ENCODE assay signal across 11 cellular contexts in genomic region chr1:1547476-1547875, GRCh38. TPM values are rescaled to one million over a fixed set of nuclear protein-coding genes. Genes with fewer than 3 reads are reported as not detected.
DNase-seq lines count a peak whose midpoint lies in the region; ATAC-seq and TF ChIP-seq lines count a peak whose summit lies in the region.
"Had no signal": no experiment of that assay in that cellular context is flagged by ENCODE, and none has a peak within 500 bp of the region (broad histone marks: within the 10 kb centered on the region; RNA-seq: fewer than 3 reads in every experiment).

No MANE protein-coding gene starts in this region.

- DNase-seq in CD8-positive, alpha-beta T cell, result no peak
- DNase-seq in activated naive CD8-positive, alpha-beta T cell treated with anti-CD3 and anti-CD28 coated beads for 36 hours, result no peak
- no peak for DNase-seq in memory B cell (ENCODE audit: low spot score in 2 of 2)
- no peak for DNase-seq in NCI-H1092 (lab: John Stamatoyannopoulos, UW)
- no peak for DNase-seq in DMS79 (lab: John Stamatoyannopoulos, UW)
- DNase-seq in hippocampal formation (lab: John Stamatoyannopoulos, UW), result no peak
- DNase-seq: DMS53, GM23248, H7 had no signal

- intact Hi-C loops in CD8-positive, alpha-beta T cell (cut with DNase I, micrococcal nuclease), result no loop called here

- H3K4me1 ChIP-seq in CD8-positive, alpha-beta T cell (ENCODE audit: insufficient read depth, low read length), result no peaks in the 10 kb centered on the region
- no peaks in the 10 kb centered on the region for H3K4me1 ChIP-seq in rectal smooth muscle tissue (ENCODE audit: control insufficient read depth, insufficient read depth, low read length)

- no peaks in the 10 kb centered on the region for H3K27me3 ChIP-seq in CD8-positive, alpha-beta T cell (ENCODE audit: insufficient read depth, low read length)
- no peaks in the 10 kb centered on the region for H3K27me3 ChIP-seq in rectal smooth muscle tissue (ENCODE audit: control insufficient read depth, insufficient read depth, low read length)

- H3K4me3 Mint-ChIP-seq in CD8-positive, alpha-beta T cell, result no peak overlapping the region
- no peak overlapping the region for H3K4me3 Mint-ChIP-seq in activated naive CD8-positive, alpha-beta T cell treated with anti-CD3 and anti-CD28 coated beads for 36 hours
- no peak overlapping the region for H3K4me3 Mint-ChIP-seq in memory B cell
- H3K4me3 Mint-ChIP-seq: CD14-positive monocyte had no signal

- H3K9me3 Mint-ChIP-seq in CD8-positive, alpha-beta T cell, result no peaks in the 10 kb centered on the region
- no peaks in the 10 kb centered on the region for H3K9me3 Mint-ChIP-seq in activated naive CD8-positive, alpha-beta T cell treated with anti-CD3 and anti-CD28 coated beads for 36 hours
- no peaks in the 10 kb centered on the region for H3K9me3 Mint-ChIP-seq in memory B cell

- no peaks in the 10 kb centered on the region for H3K36me3 Mint-ChIP-seq in CD8-positive, alpha-beta T cell
- H3K36me3 Mint-ChIP-seq in activated naive CD8-positive, alpha-beta T cell treated with anti-CD3 and anti-CD28 coated beads for 36 hours, result peaks cover 2% of the 10 kb centered on the region
- peaks cover 3% of the 10 kb centered on the region for H3K36me3 Mint-ChIP-seq in memory B cell

- no peak overlapping the region for H3K27ac ChIP-seq in CD8-positive, alpha-beta T cell (ENCODE audit: low read depth, low read length)
- H3K27ac ChIP-seq in rectal smooth muscle tissue (ENCODE audit: low read depth, low read length), result no peak overlapping the region
- H3K27ac ChIP-seq: GM23248 had no signal

- H3K9me3 ChIP-seq in CD8-positive, alpha-beta T cell (ENCODE audit: low read length), result no peaks in the 10 kb centered on the region

- no peak for ATAC-seq in CD8-positive, alpha-beta T cell
- ATAC-seq in memory B cell (ENCODE audit: low read depth), result no peak

- CTCF ChIA-PET in CD8-positive, alpha-beta T cell (lab: Charles Lee), result no interaction called here

- no peak for TF ChIP-seq CTCF in CD8-positive, alpha-beta T cell (IDR thresholded peaks at IDR 0.05)

- peak overlapping the region; percentile 21 for H3K9ac ChIP-seq in rectal smooth muscle tissue (ENCODE audit: low read length)
- H3K9ac ChIP-seq: GM23248 had no signal

- H3K4me3 ChIP-seq in CD8-positive, alpha-beta T cell (ENCODE audit: low read depth, low read length), result no peak overlapping the region
- no peak overlapping the region for H3K4me3 ChIP-seq in rectal smooth muscle tissue (ENCODE audit: low read length)
- H3K4me3 ChIP-seq: GM23248 had no signal

- H3K27ac Mint-ChIP-seq in CD8-positive, alpha-beta T cell, result peak overlapping the region; percentile 55
- peak overlapping the region; percentile 54 for H3K27ac Mint-ChIP-seq in activated naive CD8-positive, alpha-beta T cell treated with anti-CD3 and anti-CD28 coated beads for 36 hours
- peak overlapping the region; percentile 13 for H3K27ac Mint-ChIP-seq in memory B cell

- no peaks in the 10 kb centered on the region for H3K27me3 Mint-ChIP-seq in CD8-positive, alpha-beta T cell (ENCODE audit: low read depth)
- H3K27me3 Mint-ChIP-seq in activated naive CD8-positive, alpha-beta T cell treated with anti-CD3 and anti-CD28 coated beads for 36 hours, result no peaks in the 10 kb centered on the region
- no peaks in the 10 kb centered on the region for H3K27me3 Mint-ChIP-seq in memory B cell

- POLR2A ChIA-PET in CD8-positive, alpha-beta T cell (lab: Charles Lee), result no interaction called here

- no peaks in the 10 kb centered on the region for H3K36me3 ChIP-seq in CD8-positive, alpha-beta T cell (ENCODE audit: insufficient read depth, low read length)
- H3K36me3 ChIP-seq in rectal smooth muscle tissue (ENCODE audit: control insufficient read depth, insufficient read depth, low read length), result peaks cover 6% of the 10 kb centered on the region

- no peaks in the 10 kb centered on the region for H3K4me1 Mint-ChIP-seq in CD8-positive, alpha-beta T cell (ENCODE audit: low read depth)
- no peaks in the 10 kb centered on the region for H3K4me1 Mint-ChIP-seq in activated naive CD8-positive, alpha-beta T cell treated with anti-CD3 and anti-CD28 coated beads for 36 hours
- no peaks in the 10 kb centered on the region for H3K4me1 Mint-ChIP-seq in memory B cell
- H3K4me1 Mint-ChIP-seq: CD14-positive monocyte had no signal

RNA-seq across cellular contexts. Expression of gene TMEM240, which starts 7.1 kb away (rescaled TPM):
- total RNA-seq in CD8-positive, alpha-beta T cell, result 1 to 10 TPM; 1.0 to 1.3 TPM
- total RNA-seq in activated naive CD8-positive, alpha-beta T cell treated with anti-CD3 and anti-CD28 coated beads for 36 hours, result under 1 TPM in 1 of 2 experiments, not detected in 1; 0.88 TPM

RNA-seq across cellular contexts. Expression of gene SSU72, which starts 27.2 kb away (rescaled TPM):
- total RNA-seq in CD8-positive, alpha-beta T cell, result 10 to 100 TPM; 86.8 to 87.9 TPM
- total RNA-seq in activated naive CD8-positive, alpha-beta T cell treated with anti-CD3 and anti-CD28 coated beads for 36 hours, result 100 to 1,000 TPM; 124 to 131 TPM

RNA-seq across cellular contexts. Expression of gene ATAD3A, which starts 35.5 kb away (rescaled TPM):
- total RNA-seq in CD8-positive, alpha-beta T cell, result 10 to 100 TPM; 27.0 to 29.6 TPM
- total RNA-seq in activated naive CD8-positive, alpha-beta T cell treated with anti-CD3 and anti-CD28 coated beads for 36 hours, result 10 to 100 TPM; 87.9 to 89.2 TPM

RNA-seq across cellular contexts. Expression of gene FNDC10, which starts 52.5 kb away (rescaled TPM):
- total RNA-seq in CD8-positive, alpha-beta T cell, result 1 to 10 TPM; 1.1 to 1.6 TPM
- 1 to 10 TPM; 2.9 to 3.3 TPM for total RNA-seq in activated naive CD8-positive, alpha-beta T cell treated with anti-CD3 and anti-CD28 coated beads for 36 hours
